21 cellular contexts compared by ENCODE assay signal in genomic region chr2:232170391-232170790, GRCh38.
"Had no signal": no experiment of that assay in that cellular context is flagged by ENCODE, and none has a peak within 500 bp of the region (broad histone marks: within the 10 kb centered on the region; RNA-seq: fewer than 3 reads in every experiment).

No MANE protein-coding gene starts in this region.

- H3K9me3 ChIP-seq: left lung, testis, upper lobe of right lung had no signal

- H3K36me3 Mint-ChIP-seq: WTC11 had no signal

- H3K36me3 ChIP-seq: upper lobe of right lung had no signal

- H3K4me1 ChIP-seq: left lung, testis, upper lobe of right lung had no signal

- H3K27ac Mint-ChIP-seq: activated CD4-positive, alpha-beta memory T cell treated with anti-CD3 and anti-CD28 coated beads, Interleukin-2, amount 10 ng/mL, durations not matched to agents 7 days and 5 days; activated naive CD4-positive, alpha-beta T cell treated with anti-CD3 and anti-CD28 coated beads, Interleukin-2, amount 50 U/mL, for 72 hours; activated T-cell treated with anti-CD3 and anti-CD28 coated beads, Interleukin-2, amount 50 U/mL, for 24 hours; dendritic cell treated with granulocyte-macrophage colony-stimulating factor and Interleukin-4, amounts not matched to agents 40 ng/mL and 50 ng/mL, for 4 days; stimulated activated naive CD8-positive, alpha-beta T cell treated with anti-CD3 and anti-CD28 coated beads, Interleukin-15, Interleukin-2, amounts not matched to agents 100 ng/mL and 50 ng/mL, for 24 hours; WTC11 had no signal

- H3K27ac ChIP-seq: left lung, psoas muscle, upper lobe of right lung had no signal

- H3K9me3 Mint-ChIP-seq: activated CD4-positive, alpha-beta memory T cell treated with anti-CD3 and anti-CD28 coated beads, Interleukin-2, amount 10 ng/mL, durations not matched to agents 7 days and 5 days; activated naive CD4-positive, alpha-beta T cell treated with anti-CD3 and anti-CD28 coated beads, Interleukin-2, amount 50 U/mL, for 72 hours; dendritic cell treated with granulocyte-macrophage colony-stimulating factor and Interleukin-4, amounts not matched to agents 40 ng/mL and 50 ng/mL, for 4 days; WTC11 had no signal

- H3K4me3 ChIP-seq: left lung, psoas muscle, testis, upper lobe of right lung had no signal

- H3K27me3 ChIP-seq: left lung, testis, upper lobe of right lung had no signal

- H3K4me1 Mint-ChIP-seq: activated CD4-positive, alpha-beta memory T cell treated with anti-CD3 and anti-CD28 coated beads, Interleukin-2, amount 10 ng/mL, durations not matched to agents 7 days and 5 days had no signal

- ATAC-seq: activated naive CD4-positive, alpha-beta T cell treated with anti-CD3 and anti-CD28 coated beads, Interleukin-2, amount 50 U/mL, for 72 hours; left lung; psoas muscle; sciatic nerve; SK-N-SH treated with all-trans-retinoic acid at 6 μM for 48 hours; upper lobe of right lung; WTC11 had no signal

- H3K27me3 Mint-ChIP-seq: activated CD4-positive, alpha-beta memory T cell treated with anti-CD3 and anti-CD28 coated beads, Interleukin-2, amount 10 ng/mL, durations not matched to agents 7 days and 5 days; activated T-cell treated with anti-CD3 and anti-CD28 coated beads, Interleukin-2, amount 50 U/mL, for 24 hours; brain; dendritic cell treated with granulocyte-macrophage colony-stimulating factor and Interleukin-4, amounts not matched to agents 40 ng/mL and 50 ng/mL, for 4 days; stimulated activated naive CD8-positive, alpha-beta T cell treated with anti-CD3 and anti-CD28 coated beads, Interleukin-15, Interleukin-2, amounts not matched to agents 100 ng/mL and 50 ng/mL, for 24 hours had no signal

- DNase-seq: activated CD4-positive, alpha-beta memory T cell treated with anti-CD3 and anti-CD28 coated beads, Interleukin-2, amount 10 ng/mL, durations not matched to agents 7 days and 5 days; activated CD4-positive, alpha-beta T cell treated with anti-CD3 and anti-CD28 coated beads for 4 hours; activated effector memory CD4-positive, alpha-beta T cell treated with anti-CD3 and anti-CD28 coated beads, Interleukin-2, amount 50 U/mL, for 16 hours; activated T-cell treated with anti-CD3 and anti-CD28 coated beads, Interleukin-2, amount 50 U/mL, for 24 hours; cerebellar nuclear complex; erythroblast; hypothalamus; kidney; left lung; nucleus accumbens; psoas muscle; testis; upper lobe of right lung had no signal

- H3K4me3 Mint-ChIP-seq: activated CD4-positive, alpha-beta memory T cell treated with anti-CD3 and anti-CD28 coated beads, Interleukin-2, amount 10 ng/mL, durations not matched to agents 7 days and 5 days; activated T-cell treated with anti-CD3 and anti-CD28 coated beads, Interleukin-2, amount 50 U/mL, for 24 hours; brain; dendritic cell treated with granulocyte-macrophage colony-stimulating factor and Interleukin-4, amounts not matched to agents 40 ng/mL and 50 ng/mL, for 4 days; nephron; stimulated activated naive CD8-positive, alpha-beta T cell treated with anti-CD3 and anti-CD28 coated beads, Interleukin-15, Interleukin-2, amounts not matched to agents 100 ng/mL and 50 ng/mL, for 24 hours; WTC11 had no signal
